1 cellular context compared by ENCODE assay signal in the genomic region with DNA sequence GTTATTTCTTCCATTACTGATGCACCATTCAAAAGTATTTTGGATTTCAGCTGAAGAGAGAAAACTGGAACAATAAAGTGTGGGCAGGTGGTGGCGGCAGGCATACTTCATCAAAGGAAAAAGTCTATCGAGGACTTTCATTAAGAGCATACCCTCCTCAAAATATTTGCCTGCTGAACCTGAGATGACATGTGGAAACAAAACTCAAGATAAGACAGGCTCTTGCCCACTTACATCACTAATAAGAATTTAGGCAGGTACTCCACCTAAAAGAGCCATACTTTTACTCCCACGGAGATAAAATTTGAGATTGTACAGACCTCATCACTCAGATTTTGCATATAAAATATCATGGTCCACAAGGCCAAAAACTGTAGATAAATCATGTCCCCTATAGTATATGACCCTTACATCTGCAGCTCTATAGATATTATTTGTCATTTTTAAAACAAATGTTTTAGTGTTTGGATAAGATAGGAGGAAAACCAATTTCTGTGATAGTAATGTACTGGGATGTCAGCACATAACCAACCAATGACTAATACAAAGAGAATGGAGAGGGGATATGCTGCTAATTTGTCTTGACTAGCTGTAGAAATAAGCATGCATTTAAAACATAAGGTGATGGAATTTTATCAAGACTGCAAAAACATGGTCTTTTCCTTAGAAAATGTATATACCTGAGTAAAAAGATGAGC.
TF ChIP-seq lines count a peak whose summit lies in the region.

No MANE protein-coding gene starts in this region.

TF ChIP-seq in HepG2, 621 proteins besides CTCF, POLR2A, EP300 and RAD21:
- TF ChIP-seq ZNF720 (CRISPR knock-in tag; IDR thresholded peaks at IDR 0.05) (no peak), ZNF343 (CRISPR knock-in tag; IDR thresholded peaks at IDR 0.05) (no peak), NCOR1 (IDR thresholded peaks at IDR 0.05; ENCODE audit: borderline replicate concordance, low read length) (no peak), ZNF75D (CRISPR knock-in tag; IDR thresholded peaks at IDR 0.05; ENCODE audit: borderline replicate concordance) (no peak), KMT2B (CRISPR knock-in tag; IDR thresholded peaks at IDR 0.05) (no peak), ZNF605 (CRISPR knock-in tag; IDR thresholded peaks at IDR 0.05) (no peak), KLF9 (CRISPR knock-in tag; IDR thresholded peaks at IDR 0.05; ENCODE audit: low read depth) (no peak), SOX6 (IDR thresholded peaks at IDR 0.05) (no peak), SOX6 (CRISPR knock-in tag; IDR thresholded peaks at IDR 0.05) (no peak), ZNF253 (CRISPR knock-in tag; IDR thresholded peaks at IDR 0.05; ENCODE audit: borderline replicate concordance) (no peak), ZNF234 (CRISPR knock-in tag; conservative IDR thresholded peaks at IDR 0.05) (no peak), ZFP36L1 (CRISPR knock-in tag; IDR thresholded peaks at IDR 0.05) (no peak), TSC22D2 (CRISPR knock-in tag; IDR thresholded peaks at IDR 0.05; ENCODE audit: borderline replicate concordance) (no peak)
- TF ChIP-seq, protein P1, sequence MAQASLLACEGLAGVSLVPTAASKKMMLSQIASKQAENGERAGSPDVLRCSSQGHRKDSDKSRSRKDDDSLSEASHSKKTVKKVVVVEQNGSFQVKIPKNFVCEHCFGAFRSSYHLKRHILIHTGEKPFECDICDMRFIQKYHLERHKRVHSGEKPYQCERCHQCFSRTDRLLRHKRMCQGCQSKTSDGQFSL (CRISPR knock-in tag; IDR thresholded peaks at IDR 0.05): no peak
- TF ChIP-seq, protein P2, sequence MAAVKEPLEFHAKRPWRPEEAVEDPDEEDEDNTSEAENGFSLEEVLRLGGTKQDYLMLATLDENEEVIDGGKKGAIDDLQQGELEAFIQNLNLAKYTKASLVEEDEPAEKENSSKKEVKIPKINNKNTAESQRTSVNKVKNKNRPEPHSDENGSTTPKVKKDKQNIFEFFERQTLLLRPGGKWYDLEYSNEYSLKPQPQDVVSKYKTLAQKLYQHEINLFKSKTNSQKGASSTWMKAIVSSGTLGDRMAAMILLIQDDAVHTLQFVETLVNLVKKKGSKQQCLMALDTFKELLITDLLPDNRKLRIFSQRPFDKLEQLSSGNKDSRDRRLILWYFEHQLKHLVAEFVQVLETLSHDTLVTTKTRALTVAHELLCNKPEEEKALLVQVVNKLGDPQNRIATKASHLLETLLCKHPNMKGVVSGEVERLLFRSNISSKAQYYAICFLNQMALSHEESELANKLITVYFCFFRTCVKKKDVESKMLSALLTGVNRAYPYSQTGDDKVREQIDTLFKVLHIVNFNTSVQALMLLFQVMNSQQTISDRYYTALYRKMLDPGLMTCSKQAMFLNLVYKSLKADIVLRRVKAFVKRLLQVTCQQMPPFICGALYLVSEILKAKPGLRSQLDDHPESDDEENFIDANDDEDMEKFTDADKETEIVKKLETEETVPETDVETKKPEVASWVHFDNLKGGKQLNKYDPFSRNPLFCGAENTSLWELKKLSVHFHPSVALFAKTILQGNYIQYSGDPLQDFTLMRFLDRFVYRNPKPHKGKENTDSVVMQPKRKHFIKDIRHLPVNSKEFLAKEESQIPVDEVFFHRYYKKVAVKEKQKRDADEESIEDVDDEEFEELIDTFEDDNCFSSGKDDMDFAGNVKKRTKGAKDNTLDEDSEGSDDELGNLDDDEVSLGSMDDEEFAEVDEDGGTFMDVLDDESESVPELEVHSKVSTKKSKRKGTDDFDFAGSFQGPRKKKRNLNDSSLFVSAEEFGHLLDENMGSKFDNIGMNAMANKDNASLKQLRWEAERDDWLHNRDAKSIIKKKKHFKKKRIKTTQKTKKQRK (IDR thresholded peaks at IDR 0.05; ENCODE audit: low read length): no peak
- TF ChIP-seq, protein P3, sequence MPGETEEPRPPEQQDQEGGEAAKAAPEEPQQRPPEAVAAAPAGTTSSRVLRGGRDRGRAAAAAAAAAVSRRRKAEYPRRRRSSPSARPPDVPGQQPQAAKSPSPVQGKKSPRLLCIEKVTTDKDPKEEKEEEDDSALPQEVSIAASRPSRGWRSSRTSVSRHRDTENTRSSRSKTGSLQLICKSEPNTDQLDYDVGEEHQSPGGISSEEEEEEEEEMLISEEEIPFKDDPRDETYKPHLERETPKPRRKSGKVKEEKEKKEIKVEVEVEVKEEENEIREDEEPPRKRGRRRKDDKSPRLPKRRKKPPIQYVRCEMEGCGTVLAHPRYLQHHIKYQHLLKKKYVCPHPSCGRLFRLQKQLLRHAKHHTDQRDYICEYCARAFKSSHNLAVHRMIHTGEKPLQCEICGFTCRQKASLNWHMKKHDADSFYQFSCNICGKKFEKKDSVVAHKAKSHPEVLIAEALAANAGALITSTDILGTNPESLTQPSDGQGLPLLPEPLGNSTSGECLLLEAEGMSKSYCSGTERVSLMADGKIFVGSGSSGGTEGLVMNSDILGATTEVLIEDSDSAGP (CRISPR knock-in tag; IDR thresholded peaks at IDR 0.05; ENCODE audit: borderline replicate concordance): no peak
- TF ChIP-seq, protein P4, sequence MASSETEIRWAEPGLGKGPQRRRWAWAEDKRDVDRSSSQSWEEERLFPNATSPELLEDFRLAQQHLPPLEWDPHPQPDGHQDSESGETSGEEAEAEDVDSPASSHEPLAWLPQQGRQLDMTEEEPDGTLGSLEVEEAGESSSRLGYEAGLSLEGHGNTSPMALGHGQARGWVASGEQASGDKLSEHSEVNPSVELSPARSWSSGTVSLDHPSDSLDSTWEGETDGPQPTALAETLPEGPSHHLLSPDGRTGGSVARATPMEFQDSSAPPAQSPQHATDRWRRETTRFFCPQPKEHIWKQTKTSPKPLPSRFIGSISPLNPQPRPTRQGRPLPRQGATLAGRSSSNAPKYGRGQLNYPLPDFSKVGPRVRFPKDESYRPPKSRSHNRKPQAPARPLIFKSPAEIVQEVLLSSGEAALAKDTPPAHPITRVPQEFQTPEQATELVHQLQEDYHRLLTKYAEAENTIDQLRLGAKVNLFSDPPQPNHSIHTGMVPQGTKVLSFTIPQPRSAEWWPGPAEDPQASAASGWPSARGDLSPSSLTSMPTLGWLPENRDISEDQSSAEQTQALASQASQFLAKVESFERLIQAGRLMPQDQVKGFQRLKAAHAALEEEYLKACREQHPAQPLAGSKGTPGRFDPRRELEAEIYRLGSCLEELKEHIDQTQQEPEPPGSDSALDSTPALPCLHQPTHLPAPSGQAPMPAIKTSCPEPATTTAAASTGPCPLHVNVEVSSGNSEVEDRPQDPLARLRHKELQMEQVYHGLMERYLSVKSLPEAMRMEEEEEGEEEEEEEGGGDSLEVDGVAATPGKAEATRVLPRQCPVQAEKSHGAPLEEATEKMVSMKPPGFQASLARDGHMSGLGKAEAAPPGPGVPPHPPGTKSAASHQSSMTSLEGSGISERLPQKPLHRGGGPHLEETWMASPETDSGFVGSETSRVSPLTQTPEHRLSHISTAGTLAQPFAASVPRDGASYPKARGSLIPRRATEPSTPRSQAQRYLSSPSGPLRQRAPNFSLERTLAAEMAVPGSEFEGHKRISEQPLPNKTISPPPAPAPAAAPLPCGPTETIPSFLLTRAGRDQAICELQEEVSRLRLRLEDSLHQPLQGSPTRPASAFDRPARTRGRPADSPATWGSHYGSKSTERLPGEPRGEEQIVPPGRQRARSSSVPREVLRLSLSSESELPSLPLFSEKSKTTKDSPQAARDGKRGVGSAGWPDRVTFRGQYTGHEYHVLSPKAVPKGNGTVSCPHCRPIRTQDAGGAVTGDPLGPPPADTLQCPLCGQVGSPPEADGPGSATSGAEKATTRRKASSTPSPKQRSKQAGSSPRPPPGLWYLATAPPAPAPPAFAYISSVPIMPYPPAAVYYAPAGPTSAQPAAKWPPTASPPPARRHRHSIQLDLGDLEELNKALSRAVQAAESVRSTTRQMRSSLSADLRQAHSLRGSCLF (CRISPR knock-in tag; IDR thresholded peaks at IDR 0.05; ENCODE audit: borderline replicate concordance): no peak
- TF ChIP-seq, protein P5, sequence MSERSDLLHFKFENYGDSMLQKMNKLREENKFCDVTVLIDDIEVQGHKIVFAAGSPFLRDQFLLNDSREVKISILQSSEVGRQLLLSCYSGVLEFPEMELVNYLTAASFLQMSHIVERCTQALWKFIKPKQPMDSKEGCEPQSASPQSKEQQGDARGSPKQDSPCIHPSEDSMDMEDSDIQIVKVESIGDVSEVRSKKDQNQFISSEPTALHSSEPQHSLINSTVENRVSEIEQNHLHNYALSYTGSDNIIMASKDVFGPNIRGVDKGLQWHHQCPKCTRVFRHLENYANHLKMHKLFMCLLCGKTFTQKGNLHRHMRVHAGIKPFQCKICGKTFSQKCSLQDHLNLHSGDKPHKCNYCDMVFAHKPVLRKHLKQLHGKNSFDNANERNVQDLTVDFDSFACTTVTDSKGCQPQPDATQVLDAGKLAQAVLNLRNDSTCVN (CRISPR knock-in tag; IDR thresholded peaks at IDR 0.05; ENCODE audit: borderline replicate concordance): no peak
- TF ChIP-seq, protein P6, sequence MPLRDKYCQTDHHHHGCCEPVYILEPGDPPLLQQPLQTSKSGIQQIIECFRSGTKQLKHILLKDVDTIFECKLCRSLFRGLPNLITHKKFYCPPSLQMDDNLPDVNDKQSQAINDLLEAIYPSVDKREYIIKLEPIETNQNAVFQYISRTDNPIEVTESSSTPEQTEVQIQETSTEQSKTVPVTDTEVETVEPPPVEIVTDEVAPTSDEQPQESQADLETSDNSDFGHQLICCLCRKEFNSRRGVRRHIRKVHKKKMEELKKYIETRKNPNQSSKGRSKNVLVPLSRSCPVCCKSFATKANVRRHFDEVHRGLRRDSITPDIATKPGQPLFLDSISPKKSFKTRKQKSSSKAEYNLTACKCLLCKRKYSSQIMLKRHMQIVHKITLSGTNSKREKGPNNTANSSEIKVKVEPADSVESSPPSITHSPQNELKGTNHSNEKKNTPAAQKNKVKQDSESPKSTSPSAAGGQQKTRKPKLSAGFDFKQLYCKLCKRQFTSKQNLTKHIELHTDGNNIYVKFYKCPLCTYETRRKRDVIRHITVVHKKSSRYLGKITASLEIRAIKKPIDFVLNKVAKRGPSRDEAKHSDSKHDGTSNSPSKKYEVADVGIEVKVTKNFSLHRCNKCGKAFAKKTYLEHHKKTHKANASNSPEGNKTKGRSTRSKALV (CRISPR knock-in tag; IDR thresholded peaks at IDR 0.05): no peak
- TF ChIP-seq, protein P7, sequence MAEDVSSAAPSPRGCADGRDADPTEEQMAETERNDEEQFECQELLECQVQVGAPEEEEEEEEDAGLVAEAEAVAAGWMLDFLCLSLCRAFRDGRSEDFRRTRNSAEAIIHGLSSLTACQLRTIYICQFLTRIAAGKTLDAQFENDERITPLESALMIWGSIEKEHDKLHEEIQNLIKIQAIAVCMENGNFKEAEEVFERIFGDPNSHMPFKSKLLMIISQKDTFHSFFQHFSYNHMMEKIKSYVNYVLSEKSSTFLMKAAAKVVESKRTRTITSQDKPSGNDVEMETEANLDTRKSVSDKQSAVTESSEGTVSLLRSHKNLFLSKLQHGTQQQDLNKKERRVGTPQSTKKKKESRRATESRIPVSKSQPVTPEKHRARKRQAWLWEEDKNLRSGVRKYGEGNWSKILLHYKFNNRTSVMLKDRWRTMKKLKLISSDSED (CRISPR knock-in tag; IDR thresholded peaks at IDR 0.05): no peak
- TF ChIP-seq, protein P8, sequence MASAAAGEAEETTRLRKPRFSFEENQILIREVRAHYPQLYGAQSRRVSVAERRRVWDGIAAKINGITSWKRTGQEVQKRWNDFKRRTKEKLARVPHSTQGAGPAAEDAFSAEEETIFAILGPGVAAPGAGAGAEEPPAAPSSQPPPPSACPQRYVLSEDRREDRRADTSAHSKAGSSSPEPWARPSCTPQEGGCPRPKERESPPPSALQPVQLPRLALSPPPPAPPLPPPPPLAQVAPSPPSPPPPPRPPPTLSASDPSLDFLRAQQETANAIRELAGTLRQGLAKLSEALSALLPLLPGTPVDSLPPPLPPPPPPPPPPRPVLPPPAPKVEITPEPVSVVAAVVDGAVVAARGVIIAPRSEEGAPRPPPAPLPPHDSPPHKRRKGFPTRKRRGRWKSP (CRISPR knock-in tag; IDR thresholded peaks at IDR 0.05): no peak
